14 cellular contexts compared by ENCODE assay signal in the genomic region with DNA sequence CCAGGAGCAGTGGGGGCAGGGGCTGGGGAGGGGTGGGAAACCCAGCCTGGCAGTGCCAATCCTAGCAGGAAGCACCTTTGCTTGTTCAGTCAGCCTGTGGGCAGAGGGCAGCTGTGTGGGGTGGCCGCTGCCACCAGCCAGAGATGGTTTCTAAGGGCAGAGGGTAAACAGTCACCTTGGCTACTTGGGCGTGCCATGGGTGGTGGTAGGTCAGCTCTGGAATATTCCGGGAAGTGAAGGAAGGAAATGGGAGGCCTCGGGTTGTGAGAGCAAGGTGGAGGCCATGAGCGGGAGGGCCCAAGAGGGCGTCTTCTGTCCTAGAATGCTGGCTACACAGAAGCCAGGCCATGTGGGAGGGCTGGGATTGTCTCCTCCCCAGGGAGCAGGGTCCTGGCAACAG. TPM values are rescaled to one million over a fixed set of nuclear protein-coding genes. Genes with fewer than 3 reads are reported as not detected.
"Had no signal": no experiment of that assay in that cellular context is flagged by ENCODE, and none has a peak within 500 bp of the region (broad histone marks: within the 10 kb centered on the region; RNA-seq: fewer than 3 reads in every experiment).

No MANE protein-coding gene starts in this region.

- H3K36me3 ChIP-seq: cardiac muscle cell, gastrocnemius medialis, neutrophil had no signal

- H3K4me1 ChIP-seq: gastrocnemius medialis had no signal

- H3K4me3 ChIP-seq: cardiac muscle cell, gastrocnemius medialis, hepatocyte, smooth muscle cell had no signal

- DNase-seq: activated CD4-positive, alpha-beta T cell treated with anti-CD3 and anti-CD28 coated beads for 4 hours; activated CD8-positive, alpha-beta memory T cell treated with anti-CD3 and anti-CD28 coated beads, Interleukin-2, amount 50 U/mL, for 4 hours; activated CD8-positive, alpha-beta T cell treated with anti-CD3 and anti-CD28 coated beads for 36 hours; activated naive CD4-positive, alpha-beta T cell; activated naive CD8-positive, alpha-beta T cell treated with anti-CD3 and anti-CD28 coated beads, Interleukin-2, amount 50 U/mL, for 24 hours; effector memory CD4-positive, alpha-beta T cell; gastrocnemius medialis; kidney; stimulated activated naive B cell treated with anti-CD40 and anti-IgM and Interleukin-4, amounts not matched to agents 10 μg/mL and 1 μg/mL and 100 μg/mL, for 72 hours; substantia nigra had no signal

- ATAC-seq: activated CD8-positive, alpha-beta T cell treated with anti-CD3 and anti-CD28 coated beads for 36 hours; activated naive CD8-positive, alpha-beta T cell treated with anti-CD3 and anti-CD28 coated beads, Interleukin-2, amount 50 U/mL, for 24 hours; gastrocnemius medialis; stimulated activated naive B cell treated with anti-CD40 and anti-IgM and Interleukin-4, amounts not matched to agents 10 μg/mL and 1 μg/mL and 100 μg/mL, for 72 hours had no signal

- H3K27me3 ChIP-seq: gastrocnemius medialis, hepatocyte had no signal

- H3K9me3 ChIP-seq: gastrocnemius medialis, neutrophil had no signal

- H3K27ac ChIP-seq: cardiac muscle cell, gastrocnemius medialis, hepatocyte, neutrophil had no signal

RNA-seq across cellular contexts. Expression of a gene that starts 20.7 kb away (rescaled TPM):
- total RNA-seq: activated CD8-positive, alpha-beta T cell treated with anti-CD3 and anti-CD28 coated beads for 36 hours; cardiac muscle cell had no signal
- polyA plus RNA-seq: cardiac muscle cell had no signal
